Comparison of ENCODE assay signal across 8 cellular contexts in the genomic region with DNA sequence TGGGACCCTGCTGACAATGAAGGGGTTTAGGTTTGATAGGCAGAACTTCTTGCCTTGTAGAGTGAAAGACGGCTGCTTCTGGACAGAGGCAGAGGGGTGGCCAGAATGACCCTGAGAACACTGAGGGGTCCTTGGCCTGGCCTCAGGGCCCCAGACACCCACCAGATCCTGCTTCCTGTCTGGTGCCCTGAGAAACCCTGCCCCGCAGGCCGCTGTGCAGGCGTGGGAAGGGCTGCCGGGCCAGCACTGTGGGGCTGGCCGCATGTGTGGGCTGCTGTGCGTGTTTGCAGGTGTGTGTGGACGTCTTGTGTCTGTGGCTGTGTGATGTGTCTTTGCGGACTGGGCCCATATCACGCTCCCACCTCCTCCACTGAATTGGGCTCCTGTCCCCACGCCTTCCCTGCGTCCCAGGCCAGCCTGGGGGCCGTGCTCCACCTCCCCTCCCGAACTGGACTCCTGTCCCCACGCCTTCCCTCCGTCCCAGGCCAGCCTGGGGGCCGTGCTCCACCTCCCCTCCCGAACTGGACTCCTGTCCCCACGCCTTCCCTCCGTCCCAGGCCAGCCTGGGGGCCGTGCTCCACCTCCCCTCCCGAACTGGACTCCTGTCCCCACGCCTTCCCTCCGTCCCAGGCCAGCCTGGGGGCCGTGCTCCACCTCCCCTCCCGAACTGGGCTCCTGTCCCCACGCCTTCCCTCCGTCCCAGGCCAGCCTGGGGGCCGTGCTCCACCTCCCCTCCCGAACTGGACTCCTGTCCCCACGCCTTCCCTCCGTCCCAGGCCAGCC. TPM values are rescaled to one million over a fixed set of nuclear protein-coding genes. Genes with fewer than 3 reads are reported as not detected.
DNase-seq lines count a peak whose midpoint lies in the region; ATAC-seq and TF ChIP-seq lines count a peak whose summit lies in the region.
"Not testable (repeated sequence)": the region's sequence is repeated elsewhere in the genome, so short reads cannot be mapped to it uniquely, and the experiment has no call there.

No MANE protein-coding gene starts in this region.

- not testable (repeated sequence) for H3K27ac Mint-ChIP-seq in CD14-positive monocyte
- peak overlapping the region; percentile 92 for H3K27ac Mint-ChIP-seq in mesothelial cell of epicardium

- intact Hi-C loops in CD14-positive monocyte (cut with micrococcal nuclease); Panc1 (cut with micrococcal nuclease; ENCODE audit: unreplicated experiment); ascending aorta (cut with DNase I); left ventricle myocardium superior (cut with micrococcal nuclease); gastrocnemius medialis (cut with DNase I; ENCODE audit: low total_unique reads); transverse colon (cut with DNase I; ENCODE audit: low total_unique reads): not testable (repeated sequence)

- H3K36me3 ChIP-seq in Panc1 (ENCODE audit: control insufficient read depth, insufficient read depth, low read length); duodenal mucosa (ENCODE audit: control insufficient read depth in 1 of 2, insufficient read depth in 2 of 2, low read length in 2 of 2); gastrocnemius medialis; transverse colon: not testable (repeated sequence)
- H3K36me3 ChIP-seq in ascending aorta: peaks cover 4 to 15% of the 10 kb centered on the region in 2 donors

- H3K4me1 ChIP-seq in Panc1 (ENCODE audit: control insufficient read depth, insufficient read depth, low read length) (peaks cover 78% of the 10 kb centered on the region), ascending aorta (peaks cover 23 to 46% of the 10 kb centered on the region in 2 donors), duodenal mucosa (ENCODE audit: control insufficient read depth in 1 of 2, insufficient read depth in 2 of 2, low read length in 2 of 2) (peaks cover 8 to 33% of the 10 kb centered on the region in 2 donors), gastrocnemius medialis (peaks cover 4 to 35% of the 10 kb centered on the region in 2 donors), transverse colon (peaks cover 26 to 63% (median 47%) of the 10 kb centered on the region in 4 donors)

- POLR2A ChIA-PET in Panc1 (lab: Charles Lee): not testable (repeated sequence)

- H3K27me3 Mint-ChIP-seq in CD14-positive monocyte (ENCODE audit: low read depth in 3 of 3): peaks cover 0 to 30% (median 14%) of the 10 kb centered on the region in 3 donors
- H3K27me3 Mint-ChIP-seq in mesothelial cell of epicardium (ENCODE audit: low read depth): not testable (repeated sequence)

- peak overlapping the region; percentile 13 to 31; a peak in 3 of 4 replicates for H3K4me3 ChIP-seq in Panc1 (ENCODE audit: low read depth in 2 of 2, low read length in 2 of 2)
- H3K4me3 ChIP-seq in ascending aorta: peak overlapping the region; percentile 58 to 60
- H3K4me3 ChIP-seq in duodenal mucosa (ENCODE audit: low read depth in 1 of 2, low read length in 2 of 2): peak overlapping the region; percentile 8 to 45
- H3K4me3 ChIP-seq in gastrocnemius medialis: peak overlapping the region; percentile 48 to 62 (median 54)
- H3K4me3 ChIP-seq in transverse colon: peak overlapping the region in 2 of 4 donors; percentile 17 to 33

- TF ChIP-seq EP300 in transverse colon (IDR thresholded peaks at IDR 0.05; ENCODE audit: low read depth): not testable (repeated sequence)

- H3K27me3 ChIP-seq in Panc1 (ENCODE audit: control insufficient read depth, insufficient read depth, low read length); ascending aorta; duodenal mucosa (ENCODE audit: control insufficient read depth in 1 of 2, insufficient read depth in 2 of 2, low read length in 2 of 2); gastrocnemius medialis; transverse colon: not testable (repeated sequence)

- CTCF ChIA-PET in Panc1 (lab: Charles Lee): not testable (repeated sequence)

- H3K4me1 Mint-ChIP-seq in CD14-positive monocyte (peaks cover 13% of the 10 kb centered on the region), mesothelial cell of epicardium (peaks cover 39% of the 10 kb centered on the region)

- not testable (repeated sequence) for ATAC-seq in Panc1, left ventricle myocardium superior, gastrocnemius medialis

- TF ChIP-seq POLR2A in gastrocnemius medialis (IDR thresholded peaks at IDR 0.05); transverse colon (IDR thresholded peaks at IDR 0.05): not testable (repeated sequence)

- H3K4me3 Mint-ChIP-seq in CD14-positive monocyte: peak overlapping the region; percentile 62 to 74
- H3K4me3 Mint-ChIP-seq in mesothelial cell of epicardium: not testable (repeated sequence)

- H3K9me3 Mint-ChIP-seq in CD14-positive monocyte, mesothelial cell of epicardium: not testable (repeated sequence)

- not testable (repeated sequence) for TF ChIP-seq CTCF in CD14-positive monocyte (IDR thresholded peaks at IDR 0.05); Panc1 (IDR thresholded peaks at IDR 0.05); ascending aorta (IDR thresholded peaks at IDR 0.05); mesothelial cell of epicardium (IDR thresholded peaks at IDR 0.05; ENCODE audit: unreplicated experiment); gastrocnemius medialis (IDR thresholded peaks at IDR 0.05 in 4 of 5, conservative IDR thresholded peaks at IDR 0.05 in 1 of 5); transverse colon (IDR thresholded peaks at IDR 0.05)

- peak overlapping the region in 1 of 2 donors; percentile 48 for H3K9ac ChIP-seq in duodenal mucosa (ENCODE audit: low read depth in 1 of 2, low read length in 2 of 2)

- in situ Hi-C loops in Panc1 (cut with HindIII; ENCODE audit: low pct_unique_long_range_greater_than_20kb, low sequenced_read_pairs); gastrocnemius medialis (cut with MboI; ENCODE audit: low sequenced_read_pairs in 4 of 4); transverse colon (cut with MboI; ENCODE audit: low pct_ligation_motif_present in 1 of 4, low pct_unique_long_range_greater_than_20kb in 1 of 4, low sequenced_read_pairs in 3 of 4): not testable (repeated sequence)

- 64% methylated on average over 16 of the region's 32 CpGs; no CpG with 5 or more reads in 1 of the 2 donors for WGBS in transverse colon (ENCODE audit: low coverage in 1 of 2), 2 donors

- BruUV-seq in Panc1 (replicated peaks; lab: Mats Ljungman, UMichigan): not testable (repeated sequence)

- H3K27ac ChIP-seq in Panc1 (ENCODE audit: low read length): peak overlapping the region; percentile 95
- H3K27ac ChIP-seq in ascending aorta: peak overlapping the region; percentile 96 to 97
- peak overlapping the region; percentile 84 for H3K27ac ChIP-seq in duodenal mucosa (ENCODE audit: low read depth, low read length)
- peak overlapping the region; percentile 76 to 85 (median 79) for H3K27ac ChIP-seq in gastrocnemius medialis
- H3K27ac ChIP-seq in transverse colon: peak overlapping the region; percentile 85 to 94 (median 86)

- not testable (repeated sequence) for DNase-seq in CD14-positive monocyte (ENCODE audit: low spot score); Panc1 (ENCODE audit: low read depth, low spot score); ascending aorta (ENCODE audit: low spot score in 2 of 2); mesothelial cell of epicardium (ENCODE audit: low spot score in 2 of 2, unreplicated experiment in 2 of 2); gastrocnemius medialis; transverse colon
- peak; percentile 52 for DNase-seq in left ventricle myocardium superior

- H3K9me3 ChIP-seq in Panc1 (ENCODE audit: control insufficient read depth, insufficient read depth, low read depth, low read length); ascending aorta; duodenal mucosa (ENCODE audit: control insufficient read depth in 1 of 2, low read length in 2 of 2); gastrocnemius medialis; transverse colon: not testable (repeated sequence)

- H3K36me3 Mint-ChIP-seq in CD14-positive monocyte, mesothelial cell of epicardium: not testable (repeated sequence)

RNA-seq across cellular contexts. Expression of a gene that starts 7.4 kb away (rescaled TPM):
- polyA plus RNA-seq in CD14-positive monocyte: under 1 TPM; 0.66 to 0.78 TPM
- total RNA-seq in Panc1 (2021; ENCODE audit: unreplicated experiment) (174 TPM), ascending aorta (123 TPM), left ventricle myocardium superior (235 TPM), mesothelial cell of epicardium (48.1 to 55.1 TPM (median 51.3 TPM) in 3 replicates), gastrocnemius medialis (10 to 100 TPM; 51.6 to 86.9 (median 74.4) TPM), transverse colon (10 to 100 TPM in 3 of 4 donors, 1 to 10 TPM in 1; 3.7 to 61.9 (median 29.8) TPM)
- polyA plus RNA-seq in Panc1 (2012; ENCODE audit: insufficient read length): 287 TPM

RNA-seq across cellular contexts. Expression of a gene that starts 13.5 kb away (rescaled TPM):
- polyA plus RNA-seq in CD14-positive monocyte: 10 to 100 TPM in 1 of 2 donors, 1 to 10 TPM in 1; 9.2 to 22.4 TPM
- total RNA-seq in Panc1 (2021; ENCODE audit: unreplicated experiment) (39.8 TPM), ascending aorta (59.5 TPM), left ventricle myocardium superior (22.7 TPM), mesothelial cell of epicardium (27.6 to 31.1 TPM (median 29.7 TPM) in 3 replicates), gastrocnemius medialis (10 to 100 TPM in 1 of 4 donors, 1 to 10 TPM in 3; 3.5 to 13.6 (median 6.4) TPM), transverse colon (10 to 100 TPM; 12.7 to 32.9 (median 23.2) TPM)
- 71.0 TPM for polyA plus RNA-seq in Panc1 (2012; ENCODE audit: insufficient read length)

RNA-seq across cellular contexts. Expression of a gene that starts 13.7 kb away (rescaled TPM):
- 10 to 100 TPM; 11.7 to 20.8 TPM for polyA plus RNA-seq in CD14-positive monocyte
- total RNA-seq in Panc1 (2021; ENCODE audit: unreplicated experiment) (115 TPM), ascending aorta (258 TPM), left ventricle myocardium superior (83.0 TPM), mesothelial cell of epicardium (242 to 250 TPM (median 243 TPM) in 3 replicates), gastrocnemius medialis (10 to 100 TPM; 44.5 to 62.7 (median 53.8) TPM), transverse colon (100 to 1,000 TPM in 2 of 4 donors, 10 to 100 TPM in 2; 88.3 to 206 (median 127) TPM)
- 138 TPM for polyA plus RNA-seq in Panc1 (2012; ENCODE audit: insufficient read length)

RNA-seq across cellular contexts. Expression of a gene that starts 14.5 kb away (rescaled TPM):
- not detected for polyA plus RNA-seq in CD14-positive monocyte
- total RNA-seq in Panc1 (2021; ENCODE audit: unreplicated experiment): 15.3 TPM
- 42.9 TPM for polyA plus RNA-seq in Panc1 (2012; ENCODE audit: insufficient read length)
- total RNA-seq in ascending aorta: not detected
- total RNA-seq in left ventricle myocardium superior: not detected
- total RNA-seq in mesothelial cell of epicardium: 14.0 to 16.1 TPM (median 15.4 TPM) in 3 replicates
- total RNA-seq in gastrocnemius medialis: not detected
- under 1 TPM in 1 of 4 donors, not detected in 3; 0.41 TPM for total RNA-seq in transverse colon

RNA-seq across cellular contexts. Expression of a gene that starts 24.5 kb away (rescaled TPM):
- 1 to 10 TPM; 1.4 to 1.5 TPM for polyA plus RNA-seq in CD14-positive monocyte
- total RNA-seq in Panc1 (2021; ENCODE audit: unreplicated experiment) (85.7 TPM), ascending aorta (31.1 TPM), left ventricle myocardium superior (16.0 TPM), mesothelial cell of epicardium (50.6 to 52.7 TPM (median 52.7 TPM) in 3 replicates), gastrocnemius medialis (10 to 100 TPM; 57.0 to 92.2 (median 75.4) TPM), transverse colon (100 to 1,000 TPM in 1 of 4 donors, 10 to 100 TPM in 3; 28.3 to 145 (median 42.0) TPM)
- 64.6 TPM for polyA plus RNA-seq in Panc1 (2012; ENCODE audit: insufficient read length)
